Comparison of ENCODE assay signal across 10 cellular contexts in the genomic region with DNA sequence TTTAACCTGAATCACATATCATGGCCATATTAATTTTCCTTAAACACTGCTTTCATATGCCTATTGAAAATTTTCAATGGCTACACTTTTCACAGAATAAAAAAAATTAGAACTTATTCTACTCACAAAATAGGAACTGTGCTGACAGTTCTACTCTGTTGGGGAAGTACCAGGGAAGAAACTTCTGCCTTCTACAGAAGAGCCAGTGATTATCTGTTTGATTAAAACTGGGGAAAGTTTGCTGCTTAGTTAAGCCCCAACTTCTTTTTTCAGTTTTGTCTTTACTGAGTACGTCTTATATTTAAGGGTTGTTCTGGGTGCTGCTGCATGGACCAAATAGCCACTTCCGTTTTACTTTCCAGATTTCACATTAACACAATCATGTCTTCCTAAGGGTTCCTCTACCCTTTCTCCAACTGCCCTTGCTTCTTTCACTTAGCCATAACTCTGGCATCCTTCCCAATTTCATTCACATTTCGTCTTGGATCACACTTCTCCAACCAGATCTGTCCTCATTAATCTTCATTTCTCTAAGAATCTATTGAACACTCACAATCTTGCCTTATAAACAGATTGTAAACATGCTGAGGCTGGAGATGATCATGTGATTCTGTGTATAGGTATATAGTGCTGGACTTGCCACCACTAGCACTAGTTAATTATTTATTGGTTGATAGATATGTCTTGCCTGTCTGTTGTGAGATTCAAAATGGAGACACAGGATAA. TPM values are rescaled to one million over a fixed set of nuclear protein-coding genes. Genes with fewer than 3 reads are reported as not detected.
A peak's percentile ranks its signal among the peaks of the same experiment; 100 is the strongest.
DNase-seq lines count a peak whose midpoint lies in the region; ATAC-seq and TF ChIP-seq lines count a peak whose summit lies in the region.
"Had no signal": no experiment of that assay in that cellular context is flagged by ENCODE, and none has a peak within 500 bp of the region (broad histone marks: within the 10 kb centered on the region; RNA-seq: fewer than 3 reads in every experiment).

No MANE protein-coding gene starts in this region.

- H3K27me3 Mint-ChIP-seq in CD4-positive, alpha-beta memory T cell = peaks cover 2 to 9% of the 10 kb centered on the region in 2 donors

- intact Hi-C loops in CD4-positive, alpha-beta memory T cell (cut with micrococcal nuclease) = no loop called here

- peaks cover under 1% of the 10 kb centered on the region for H3K27me3 ChIP-seq in CD4-positive, alpha-beta memory T cell (ENCODE audit: insufficient read depth, low read length)

- no peak for DNase-seq in CD4-positive, alpha-beta memory T cell
- DNase-seq in coronary artery (ENCODE audit: low spot score) (no peak), NCI-H524 (lab: John Stamatoyannopoulos, UW) (no peak), midbrain (lab: John Stamatoyannopoulos, UW) (no peak), COR-L47 (lab: John Stamatoyannopoulos, UW) (no peak)
- DNase-seq in activated CD8-positive, alpha-beta memory T cell treated with anti-CD3 and anti-CD28 coated beads for 24 hours = no peak
- DNase-seq: activated CD4-positive, alpha-beta T cell treated with anti-CD3 and anti-CD28 coated beads, Interleukin-2, amount 50 U/mL, for 1 hour; NCI-H526 treated with DMSO at 0.1 percent for 48 hours had no signal

- H3K36me3 ChIP-seq in CD4-positive, alpha-beta memory T cell (ENCODE audit: insufficient read depth, low read length) = no peaks in the 10 kb centered on the region

- ATAC-seq in GM19025 (IDR thresholded peaks at IDR 0.05; ENCODE audit: low read depth, unreplicated experiment) (peak; percentile 10), HG03139 (IDR thresholded peaks at IDR 0.05; ENCODE audit: unreplicated experiment) (peak; percentile 16)

- H3K9me3 ChIP-seq in CD4-positive, alpha-beta memory T cell (ENCODE audit: control insufficient read depth in 1 of 2, low read length in 2 of 2) = no peaks in the 10 kb centered on the region

- H3K27ac ChIP-seq in CD4-positive, alpha-beta memory T cell (ENCODE audit: low read depth, low read length) = no peak overlapping the region
- peak overlapping the region; percentile 11 to 72 for H3K27ac ChIP-seq in coronary artery

- H3K9me3 Mint-ChIP-seq in CD4-positive, alpha-beta memory T cell = peaks cover 0 to 10% (median 6%) of the 10 kb centered on the region in 8 donors

- no peak overlapping the region for H3K4me3 ChIP-seq in CD4-positive, alpha-beta memory T cell (ENCODE audit: low read length in 2 of 2)
- no peak overlapping the region for H3K4me3 ChIP-seq in coronary artery

- POLR2A ChIA-PET in CD4-positive, alpha-beta memory T cell (lab: Charles Lee; ENCODE audit: partially characterized antibody) = no interaction called here

- TF ChIP-seq CTCF in coronary artery (IDR thresholded peaks at IDR 0.05) = no peak

- H3K4me3 Mint-ChIP-seq in CD4-positive, alpha-beta memory T cell = peak overlapping the region in 6 of 8 donors; percentile 2 to 66 (median 22)

- peak overlapping the region in 6 of 7 donors; percentile 20 to 94 (median 80) for H3K27ac Mint-ChIP-seq in CD4-positive, alpha-beta memory T cell

- H3K36me3 Mint-ChIP-seq in CD4-positive, alpha-beta memory T cell = peaks cover 0 to 12% of the 10 kb centered on the region in 2 donors

- peaks cover 35% of the 10 kb centered on the region for H3K4me1 ChIP-seq in CD4-positive, alpha-beta memory T cell (ENCODE audit: insufficient read depth, low read length)

- H3K4me1 Mint-ChIP-seq in CD4-positive, alpha-beta memory T cell = peaks cover 25 to 51% (median 38%) of the 10 kb centered on the region in 4 donors

- CTCF ChIA-PET in CD4-positive, alpha-beta memory T cell (lab: Charles Lee; ENCODE audit: partially characterized antibody) = no interaction called here

RNA-seq across cellular contexts. Expression of a gene that starts 1.9 kb away (rescaled TPM):
- 10 to 100 TPM; 65.7 TPM for total RNA-seq in CD4-positive, alpha-beta memory T cell
- polyA plus RNA-seq in CD4-positive, alpha-beta memory T cell = 10 to 100 TPM; 18.4 to 30.2 TPM
